Comparison of ENCODE assay signal across 8 cellular contexts in genomic region chr6:158642805-158643489, GRCh38. TPM values are rescaled to one million over a fixed set of nuclear protein-coding genes. Genes with fewer than 3 reads are reported as not detected.
DNase-seq lines count a peak whose midpoint lies in the region; ATAC-seq, FAIRE-seq and TF ChIP-seq lines count a peak whose summit lies in the region.

No MANE protein-coding gene starts in this region.

- peak overlapping the region; percentile 53 for H3K27ac Mint-ChIP-seq in progenitor cell of endocrine pancreas

- H3K9ac ChIP-seq in endothelial cell of umbilical vein (replicated peaks; ENCODE audit: extremely low read depth, insufficient read depth, low read length): no peak overlapping the region

- no peak overlapping the region for H2AFZ ChIP-seq in endothelial cell of umbilical vein (ENCODE audit: low read depth, low read length)

- dilution Hi-C loops in endothelial cell of umbilical vein (cut with MboI; ENCODE audit: extremely low pct_ligation_motif_present, low sequenced_read_pairs): no loop called here

- peaks cover 36% of the 10 kb centered on the region for H3K4me1 Mint-ChIP-seq in progenitor cell of endocrine pancreas (ENCODE audit: low read depth)

- POLR2A ChIA-PET in endothelial cell of umbilical vein (lab: Charles Lee): no interaction called here

- ATAC-seq in RWPE2 (ENCODE audit: low read depth): no peak
- no peak for ATAC-seq in HG03521 (IDR thresholded peaks at IDR 0.05; ENCODE audit: unreplicated experiment)
- no peak for ATAC-seq in GM18873 (IDR thresholded peaks at IDR 0.05; ENCODE audit: low FRiP score, unreplicated experiment)
- ATAC-seq in GM21390 (IDR thresholded peaks at IDR 0.05; ENCODE audit: unreplicated experiment): no peak

- no peaks in the 10 kb centered on the region for H3K9me1 ChIP-seq in endothelial cell of umbilical vein (replicated peaks; ENCODE audit: control insufficient read depth, extremely low read depth, insufficient read depth, low read length)

- DNase-seq in GM06990 (ENCODE audit: extremely low read depth, insufficient read length): no peak
- DNase-seq in RWPE2 (ENCODE audit: low spot score): no peak
- DNase-seq in endothelial cell of umbilical vein (ENCODE audit: low read depth, low spot score): peak; percentile 28
- DNase-seq in progenitor cell of endocrine pancreas (ENCODE audit: low spot score, unreplicated experiment): no peak
- DNase-seq in GM19238 (ENCODE audit: insufficient read length, low spot score): no peak

- TF ChIP-seq CTCF in GM06990 (IDR thresholded peaks at IDR 0.05; ENCODE audit: insufficient read depth, low read length, poor library complexity, severe bottlenecking) (no peak), RWPE2 (IDR thresholded peaks at IDR 0.05; ENCODE audit: poor library complexity, severe bottlenecking) (no peak), endothelial cell of umbilical vein (IDR thresholded peaks at IDR 0.05; ENCODE audit: extremely low read depth in 1 of 2, insufficient read depth in 1 of 2, low read depth in 1 of 2, low read length in 2 of 2) (no peak), progenitor cell of endocrine pancreas (IDR thresholded peaks at IDR 0.05; ENCODE audit: unreplicated experiment) (no peak)

- H3K9me3 Mint-ChIP-seq in progenitor cell of endocrine pancreas (ENCODE audit: low read depth): no peaks in the 10 kb centered on the region

- CTCF ChIA-PET in endothelial cell of umbilical vein (lab: Charles Lee): interaction anchor here (1.8 to 2.8 kb wide), 3 partner anchors 18 to 48 kb away, joined by 4 to 20 read pairs (median 13); no protein-coding TSS in a partner anchor

- H3K9me3 ChIP-seq in RWPE2 (ENCODE audit: severe bottlenecking): no peaks in the 10 kb centered on the region
- H3K9me3 ChIP-seq in endothelial cell of umbilical vein (replicated peaks; ENCODE audit: control insufficient read depth, insufficient read depth, low read length): no peaks in the 10 kb centered on the region

- peak overlapping the region; percentile 98 for H3K4me3 Mint-ChIP-seq in progenitor cell of endocrine pancreas (ENCODE audit: low read depth)

- peak; percentile 24 for TF ChIP-seq POLR2A in endothelial cell of umbilical vein (IDR thresholded peaks at IDR 0.05; ENCODE audit: low read depth, low read length)

- H3K27me3 ChIP-seq in GM06990 (replicated peaks; ENCODE audit: control insufficient read depth, insufficient read depth, low read length) (no peaks in the 10 kb centered on the region), RWPE2 (ENCODE audit: insufficient read depth, poor library complexity, severe bottlenecking) (no peaks in the 10 kb centered on the region), endothelial cell of umbilical vein (ENCODE audit: control insufficient read depth in 2 of 2, insufficient read depth in 2 of 2, low read length in 2 of 2) (no peaks in the 10 kb centered on the region)

- BruUV-seq in endothelial cell of umbilical vein (replicated peaks; lab: Mats Ljungman, UMichigan): TSS peak; percentile 3

- peaks cover 51% of the 10 kb centered on the region for H3K79me2 ChIP-seq in endothelial cell of umbilical vein (ENCODE audit: control insufficient read depth, insufficient read depth, low read length)

- no peaks in the 10 kb centered on the region for H4K20me1 ChIP-seq in endothelial cell of umbilical vein (replicated peaks; ENCODE audit: control insufficient read depth, extremely low read depth, insufficient read depth, low read length)

- H3K4me1 ChIP-seq in RWPE2 (ENCODE audit: insufficient read depth, poor library complexity, severe bottlenecking): peaks cover 45% of the 10 kb centered on the region
- H3K4me1 ChIP-seq in endothelial cell of umbilical vein (ENCODE audit: control insufficient read depth, extremely low read depth, insufficient read depth, low read length): peaks cover 28% of the 10 kb centered on the region

- H3K36me3 ChIP-seq in GM06990 (ENCODE audit: control insufficient read depth, insufficient read depth, low read length) (peaks cover 5% of the 10 kb centered on the region), RWPE2 (ENCODE audit: low read depth) (peaks cover 26% of the 10 kb centered on the region), endothelial cell of umbilical vein (ENCODE audit: control insufficient read depth in 2 of 2, extremely low read depth in 1 of 2, insufficient read depth in 2 of 2, low read length in 2 of 2) (no peaks in the 10 kb centered on the region)

- intact Hi-C loops in endothelial cell of umbilical vein (cut with micrococcal nuclease): loop anchor here (5.0 kb wide), 1 partner anchor 86 kb away; no protein-coding TSS in a partner anchor

- H3K4me3 ChIP-seq in GM06990 (replicated peaks; ENCODE audit: low read depth, low read length): peak overlapping the region; percentile 93
- peak overlapping the region; percentile 76 for H3K4me3 ChIP-seq in RWPE2 (ENCODE audit: severe bottlenecking)
- peak overlapping the region in 1 of 3 experiments; percentile 92 for H3K4me3 ChIP-seq in endothelial cell of umbilical vein (replicated peaks in 1 of 3; ENCODE audit: insufficient read depth in 1 of 3, low read depth in 1 of 3, low read length in 3 of 3)

- peaks cover 2% of the 10 kb centered on the region for H3K27me3 Mint-ChIP-seq in progenitor cell of endocrine pancreas

- FAIRE-seq in endothelial cell of umbilical vein (lab: Jason Lieb, UNC): peak; percentile 68

- H3K36me3 Mint-ChIP-seq in progenitor cell of endocrine pancreas (ENCODE audit: insufficient read depth): peaks cover 6% of the 10 kb centered on the region

- peak overlapping the region; percentile 95 for H3K4me2 ChIP-seq in endothelial cell of umbilical vein (ENCODE audit: insufficient read depth, low read length)

- H3K27ac ChIP-seq in RWPE2 (ENCODE audit: poor library complexity, severe bottlenecking) (peak overlapping the region; percentile 84), endothelial cell of umbilical vein (ENCODE audit: insufficient read depth, low read depth, low read length) (peak overlapping the region; percentile 62)

TF ChIP-seq in endothelial cell of umbilical vein, 7 proteins besides CTCF, POLR2A, EP300 and RAD21:
- TF ChIP-seq JUN (IDR thresholded peaks at IDR 0.05; ENCODE audit: borderline replicate concordance, insufficient read depth, insufficient read length, low read depth) (no peak), MYC (IDR thresholded peaks at IDR 0.05; ENCODE audit: low read depth, low read length) (no peak), EZH2 (IDR thresholded peaks at IDR 0.05; ENCODE audit: borderline replicate concordance, low read depth, low read length, severe bottlenecking) (no peak)

RNA-seq across cellular contexts. Expression of gene DYNLT1, which starts 1.6 kb away (rescaled TPM):
- total RNA-seq in endothelial cell of umbilical vein (162 TPM in 2 replicates), progenitor cell of endocrine pancreas (124 and 126 TPM in 2 replicates)
- polyA plus RNA-seq in endothelial cell of umbilical vein: 267 and 300 TPM in 2 replicates
- polyA plus RNA-seq in endothelial cell of umbilical vein (2011; cell fraction: cytosol; rRNA removed): 289 and 303 TPM in 2 replicates
- 146 and 154 TPM in 2 replicates for polyA plus RNA-seq in endothelial cell of umbilical vein (2011; cell fraction: nucleus; rRNA removed)
- polyA plus RNA-seq in endothelial cell of umbilical vein (2012): 312 and 357 TPM in 2 replicates
- 129 and 139 TPM in 2 replicates for polyA minus RNA-seq in endothelial cell of umbilical vein
- 25.2 TPM for polyA minus RNA-seq in endothelial cell of umbilical vein (2011; cell fraction: cytosol; rRNA and poly(A)+ RNA removed)
- polyA minus RNA-seq in endothelial cell of umbilical vein (2011; cell fraction: nucleus; rRNA and poly(A)+ RNA removed): 23.7 and 37.8 TPM in 2 replicates

RNA-seq across cellular contexts. Expression of gene SYTL3, which starts 6.9 kb away (rescaled TPM):
- total RNA-seq in endothelial cell of umbilical vein: 0.74 and 0.77 TPM in 2 replicates
- 0.46 and 0.59 TPM in 2 replicates for polyA plus RNA-seq in endothelial cell of umbilical vein
- polyA plus RNA-seq in endothelial cell of umbilical vein (2011; cell fraction: cytosol; rRNA removed): 0.61 and 0.66 TPM in 2 replicates
- polyA plus RNA-seq in endothelial cell of umbilical vein (2011; cell fraction: nucleus; rRNA removed): 0.63 and 0.97 TPM in 2 replicates
- polyA plus RNA-seq in endothelial cell of umbilical vein (2012): 0.82 and 1.1 TPM in 2 replicates
- polyA minus RNA-seq in endothelial cell of umbilical vein: 0.23 and 0.58 TPM in 2 replicates
- 0.41 TPM for polyA minus RNA-seq in endothelial cell of umbilical vein (2011; cell fraction: cytosol; rRNA and poly(A)+ RNA removed)
- 0.24 and 0.29 TPM in 2 replicates for polyA minus RNA-seq in endothelial cell of umbilical vein (2011; cell fraction: nucleus; rRNA and poly(A)+ RNA removed)
- 1.6 and 2.1 TPM in 2 replicates for total RNA-seq in progenitor cell of endocrine pancreas
